17 cellular contexts compared by ENCODE assay signal in genomic region chr1:202694354-202694753, GRCh38. TPM values are rescaled to one million over a fixed set of nuclear protein-coding genes. Genes with fewer than 3 reads are reported as not detected.
"Had no signal": no experiment of that assay in that cellular context is flagged by ENCODE, and none has a peak within 500 bp of the region (broad histone marks: within the 10 kb centered on the region; RNA-seq: fewer than 3 reads in every experiment).

No MANE protein-coding gene starts in this region.

- ATAC-seq: left colon; naive thymus-derived CD4-positive, alpha-beta T cell; stimulated activated effector memory CD8-positive, alpha-beta T cell treated with anti-CD3 and anti-CD28 coated beads, Interleukin-12 subunit alpha, Interleukin-12 subunit beta, amount 100 ng/mL, for 72 hours had no signal

- H3K36me3 ChIP-seq: esophagus squamous epithelium, tibial nerve, vagina had no signal

- H2AFZ ChIP-seq: parathyroid adenoma had no signal

- DNase-seq: activated CD4-positive, alpha-beta memory T cell treated with anti-CD3 and anti-CD28 coated beads, Interleukin-2, amount 10 ng/mL, durations not matched to agents 7 days and 5 days; activated gamma-delta T cell; activated naive CD8-positive, alpha-beta T cell treated with anti-CD3 and anti-CD28 coated beads for 36 hours; activated T-cell treated with anti-CD3 and anti-CD28 coated beads, Interleukin-2, amount 50 U/mL, for 48 hours; esophagus squamous epithelium; foreskin fibroblast; glutamatergic neuron; left colon; naive thymus-derived CD4-positive, alpha-beta T cell; retina had no signal

- H3K4me3 ChIP-seq: esophagus squamous epithelium, skin epidermis, tibial nerve, vagina had no signal

- H3K9me3 ChIP-seq: esophagus squamous epithelium, tibial nerve, vagina had no signal

- H3K9ac ChIP-seq: parathyroid adenoma had no signal

- H3K27ac ChIP-seq: esophagus squamous epithelium, parathyroid adenoma, skin epidermis, tibial nerve, vagina, VCaP had no signal

- H3K4me1 ChIP-seq: esophagus squamous epithelium, parathyroid adenoma, tibial nerve, vagina had no signal

- H3K79me2 ChIP-seq: parathyroid adenoma had no signal

- H3K27me3 ChIP-seq: vagina had no signal

RNA-seq across cellular contexts. Expression of gene SYT2, which starts 15.9 kb away (rescaled TPM):
- total RNA-seq: activated CD4-positive, alpha-beta memory T cell treated with anti-CD3 and anti-CD28 coated beads, Interleukin-2, amount 10 ng/mL, durations not matched to agents 7 days and 5 days; activated naive CD8-positive, alpha-beta T cell treated with anti-CD3 and anti-CD28 coated beads for 36 hours; esophagus squamous epithelium; lung microvascular endothelial cell; naive thymus-derived CD4-positive, alpha-beta T cell; vagina had no signal
